Comparison of ENCODE assay signal across 18 cellular contexts in the genomic region with DNA sequence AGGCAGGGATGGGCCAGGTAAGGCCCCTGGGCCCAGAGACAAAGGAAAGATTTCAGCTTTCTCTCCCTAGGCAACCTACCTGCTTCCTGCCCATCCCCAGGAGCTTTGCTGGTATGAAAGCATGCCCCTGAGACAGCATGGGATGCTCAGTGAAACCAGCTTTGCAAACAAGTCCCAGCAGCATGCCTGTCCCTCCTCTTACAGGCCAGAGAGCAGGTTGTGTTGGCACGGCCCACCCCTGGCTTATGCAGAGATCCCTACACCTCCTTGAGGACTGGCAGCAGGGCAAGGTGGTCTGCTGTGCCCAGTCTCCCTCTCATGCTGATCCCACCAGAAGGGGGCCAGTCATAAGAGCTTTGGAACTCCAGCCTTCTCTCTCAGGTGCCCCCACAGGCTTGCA. TPM values are rescaled to one million over a fixed set of nuclear protein-coding genes. Genes with fewer than 3 reads are reported as not detected.
DNase-seq lines count a peak whose midpoint lies in the region; ATAC-seq and TF ChIP-seq lines count a peak whose summit lies in the region.
"Had no signal": no experiment of that assay in that cellular context is flagged by ENCODE, and none has a peak within 500 bp of the region (broad histone marks: within the 10 kb centered on the region; RNA-seq: fewer than 3 reads in every experiment).

No MANE protein-coding gene starts in this region.

- no peak for DNase-seq in breast epithelium (ENCODE audit: low spot score in 2 of 2)
- no peak for DNase-seq in MCF 10A (ENCODE audit: unreplicated experiment)
- DNase-seq in NCI-H69 (lab: John Stamatoyannopoulos, UW) = peak; percentile 51
- DNase-seq in endodermal cell = peak; percentile 52
- DNase-seq in activated CD8-positive, alpha-beta T cell treated with anti-CD3 and anti-CD28 coated beads for 36 hours = no peak
- no peak for DNase-seq in epidermal melanocyte (ENCODE audit: insufficient read length, low spot score)
- no peak for DNase-seq in T1000 (lab: John Stamatoyannopoulos, UW)
- DNase-seq: AML-193; Caco-2; CD8-positive, alpha-beta memory T cell; DND-41; GDM1; IMR-90 had no signal

- BruUV-seq in MCF 10A (replicated peaks; lab: Mats Ljungman, UMichigan) = no TSS peak

- TF ChIP-seq CTCF in breast epithelium (IDR thresholded peaks at IDR 0.05) = no peak
- TF ChIP-seq CTCF in MCF 10A (IDR thresholded peaks at IDR 0.05; ENCODE audit: unreplicated experiment) = no peak
- peak; percentile 23 for TF ChIP-seq CTCF in endodermal cell (conservative IDR thresholded peaks at IDR 0.05)
- no peak for TF ChIP-seq CTCF in activated CD8-positive, alpha-beta T cell treated with anti-CD3 and anti-CD28 coated beads for 36 hours (IDR thresholded peaks at IDR 0.05)

- H3K9me3 Mint-ChIP-seq in MCF 10A (ENCODE audit: unreplicated experiment) = no peaks in the 10 kb centered on the region
- H3K9me3 Mint-ChIP-seq in endodermal cell = no peaks in the 10 kb centered on the region
- H3K9me3 Mint-ChIP-seq in activated CD8-positive, alpha-beta T cell treated with anti-CD3 and anti-CD28 coated beads for 36 hours = no peaks in the 10 kb centered on the region
- H3K9me3 Mint-ChIP-seq: CD8-positive, alpha-beta memory T cell had no signal

- H3K4me1 Mint-ChIP-seq in MCF 10A (ENCODE audit: insufficient read depth, unreplicated experiment) (no peaks in the 10 kb centered on the region), endodermal cell (peaks cover 14% of the 10 kb centered on the region)
- peaks cover 3% of the 10 kb centered on the region for H3K4me1 Mint-ChIP-seq in activated CD8-positive, alpha-beta T cell treated with anti-CD3 and anti-CD28 coated beads for 36 hours (ENCODE audit: low read depth)

- H3K9ac ChIP-seq in endodermal cell (ENCODE audit: extremely low read depth, low read length, poor library complexity, severe bottlenecking) = no peak overlapping the region
- H3K9ac ChIP-seq: BLaER1 had no signal

- peaks cover 0 to 10% of the 10 kb centered on the region in 2 donors for H3K27me3 ChIP-seq in breast epithelium
- H3K27me3 ChIP-seq in endodermal cell (ENCODE audit: control insufficient read depth, insufficient read depth, low read length, poor library complexity, severe bottlenecking) = peaks cover 94% of the 10 kb centered on the region

- H3K4me3 Mint-ChIP-seq in MCF 10A (ENCODE audit: unreplicated experiment) (no peak overlapping the region), endodermal cell (no peak overlapping the region)
- H3K4me3 Mint-ChIP-seq in activated CD8-positive, alpha-beta T cell treated with anti-CD3 and anti-CD28 coated beads for 36 hours = no peak overlapping the region

- CTCF ChIA-PET in MCF 10A (lab: Yijun Ruan, JAX) = interaction anchor here (0.7 to 1.6 kb wide), 4 partner anchors 9 to 1869 kb away, joined by 3 to 8 read pairs (median 3); no protein-coding TSS in a partner anchor
- CTCF ChIA-PET in activated CD8-positive, alpha-beta T cell treated with anti-CD3 and anti-CD28 coated beads for 36 hours (lab: Charles Lee) = interaction anchor here (0.9 to 5.6 kb wide), 4 partner anchors 22 to 445 kb away, joined by 3 to 41 read pairs (median 5); no protein-coding TSS in a partner anchor

- H3K36me3 Mint-ChIP-seq in MCF 10A (ENCODE audit: insufficient read depth, unreplicated experiment) (no peaks in the 10 kb centered on the region), endodermal cell (ENCODE audit: low read depth) (no peaks in the 10 kb centered on the region)
- H3K36me3 Mint-ChIP-seq in activated CD8-positive, alpha-beta T cell treated with anti-CD3 and anti-CD28 coated beads for 36 hours (ENCODE audit: low read depth) = no peaks in the 10 kb centered on the region
- H3K36me3 Mint-ChIP-seq: CD8-positive, alpha-beta memory T cell had no signal

- H3K4me3 ChIP-seq in breast epithelium (no peak overlapping the region), endodermal cell (ENCODE audit: low read length) (no peak overlapping the region)
- H3K4me3 ChIP-seq: BLaER1 had no signal

- TF ChIP-seq POLR2A in breast epithelium (IDR thresholded peaks at IDR 0.05) = no peak

- H3K4me1 ChIP-seq in breast epithelium = peaks cover 0 to 6% of the 10 kb centered on the region in 2 donors
- no peaks in the 10 kb centered on the region for H3K4me1 ChIP-seq in endodermal cell (ENCODE audit: control insufficient read depth, insufficient read depth, low read length)

- peaks cover 17% of the 10 kb centered on the region for H3K27me3 Mint-ChIP-seq in MCF 10A (ENCODE audit: insufficient read depth, unreplicated experiment)
- peaks cover 92% of the 10 kb centered on the region for H3K27me3 Mint-ChIP-seq in endodermal cell (ENCODE audit: insufficient read depth)
- peaks cover 40% of the 10 kb centered on the region for H3K27me3 Mint-ChIP-seq in activated CD8-positive, alpha-beta T cell treated with anti-CD3 and anti-CD28 coated beads for 36 hours

- H3K27ac Mint-ChIP-seq in MCF 10A (ENCODE audit: low read depth, unreplicated experiment) (no peak overlapping the region), endodermal cell (no peak overlapping the region)
- H3K27ac Mint-ChIP-seq in activated CD8-positive, alpha-beta T cell treated with anti-CD3 and anti-CD28 coated beads for 36 hours = no peak overlapping the region
- H3K27ac Mint-ChIP-seq: CD8-positive, alpha-beta memory T cell had no signal

- H3K36me3 ChIP-seq in breast epithelium (no peaks in the 10 kb centered on the region), endodermal cell (ENCODE audit: control insufficient read depth, insufficient read depth, low read length) (no peaks in the 10 kb centered on the region)
- H3K36me3 ChIP-seq: BLaER1 had no signal

- H3K9me3 ChIP-seq in breast epithelium (no peaks in the 10 kb centered on the region), endodermal cell (ENCODE audit: control insufficient read depth, low read length) (no peaks in the 10 kb centered on the region)
- H3K9me3 ChIP-seq: BLaER1, Caco-2 had no signal

- POLR2A ChIA-PET in MCF 10A (lab: Yijun Ruan, JAX) = no interaction called here
- POLR2A ChIA-PET in activated CD8-positive, alpha-beta T cell treated with anti-CD3 and anti-CD28 coated beads for 36 hours (lab: Charles Lee) = interaction anchor here (0.9 to 1.5 kb wide), 2 partner anchors 22 to 23 kb away, joined by 3 to 5 read pairs; no protein-coding TSS in a partner anchor

- H3K27ac ChIP-seq in breast epithelium = peak overlapping the region; percentile 21 to 74
- no peak overlapping the region for H3K27ac ChIP-seq in endodermal cell (ENCODE audit: low read depth, low read length)
- H3K27ac ChIP-seq: 22Rv1, BLaER1 had no signal

- ATAC-seq in activated CD8-positive, alpha-beta T cell treated with anti-CD3 and anti-CD28 coated beads for 36 hours = no peak
- ATAC-seq: HCT116 had no signal

- WGBS in endodermal cell (ENCODE audit: insufficient coverage in 1 of 2, insufficient read length in 1 of 2), 2 experiments = 50 to 70% methylated on average over 1 of the region's 1 CpG

- intact Hi-C loops in breast epithelium (cut with DNase I; ENCODE audit: low total_unique reads) (no loop called here), MCF 10A (cut with micrococcal nuclease) (loop anchor here (5.0 kb wide), 2 partner anchors 418 to 508 kb away; a partner anchor contains a TSS)
- intact Hi-C loops in activated CD8-positive, alpha-beta T cell treated with anti-CD3 and anti-CD28 coated beads for 36 hours (cut with micrococcal nuclease) = loop anchor here (5.0 kb wide), 1 partner anchor 143 kb away; no protein-coding TSS in a partner anchor

RNA-seq across cellular contexts. Expression of a gene that starts 3.1 kb away (rescaled TPM):
- total RNA-seq in breast epithelium (1 to 10 TPM; 3.3 to 7.9 (median 3.7) TPM), MCF 10A (2022) (0.32 TPM in 1 of 2 replicates, not detected in the other), endodermal cell (under 1 TPM; 0.15 to 0.20 TPM)
- polyA plus RNA-seq in endodermal cell (2013, experiment 1 of 2) = 2.2 TPM
- 1.9 TPM for polyA plus RNA-seq in endodermal cell (2013, experiment 2 of 2)
- 1 to 10 TPM in 1 of 2 experiments, under 1 TPM in 1; 0.72 to 1.1 TPM for total RNA-seq in activated CD8-positive, alpha-beta T cell treated with anti-CD3 and anti-CD28 coated beads for 36 hours
- total RNA-seq: HT-29 had no signal
- polyA plus RNA-seq: CD8-positive, alpha-beta memory T cell had no signal

RNA-seq across cellular contexts. Expression of a gene that starts 26.9 kb away (rescaled TPM):
- under 1 TPM; under 0.01 to 0.88 (median 0.16) TPM for total RNA-seq in breast epithelium
- total RNA-seq in MCF 10A (2022) = not detected in 2 replicates
- total RNA-seq in endodermal cell = under 1 TPM; 0.11 to 0.20 TPM
- 0.32 TPM for polyA plus RNA-seq in endodermal cell (2013, experiment 1 of 2)
- polyA plus RNA-seq in endodermal cell (2013, experiment 2 of 2) = 0.17 TPM
- not detected for total RNA-seq in activated CD8-positive, alpha-beta T cell treated with anti-CD3 and anti-CD28 coated beads for 36 hours
- total RNA-seq: Caco-2; CD8-positive, alpha-beta memory T cell; H4; HT-29 had no signal
- polyA plus RNA-seq: CD8-positive, alpha-beta memory T cell had no signal

Comparison
In these comparisons a context has a peak if more than half of its experiments do, and no peak if none do; other contexts are left out.
1. DNase-seq: peak in NCI-H69 (single experiment) and endodermal cell (single experiment); none in breast epithelium (0 of 2), MCF 10A (single experiment), activated CD8-positive, alpha-beta T cell treated with anti-CD3 and anti-CD28 coated beads for 36 hours (single experiment), epidermal melanocyte (single experiment) and T1000 (single experiment).